13 cellular contexts compared by ENCODE assay signal in the genomic region with DNA sequence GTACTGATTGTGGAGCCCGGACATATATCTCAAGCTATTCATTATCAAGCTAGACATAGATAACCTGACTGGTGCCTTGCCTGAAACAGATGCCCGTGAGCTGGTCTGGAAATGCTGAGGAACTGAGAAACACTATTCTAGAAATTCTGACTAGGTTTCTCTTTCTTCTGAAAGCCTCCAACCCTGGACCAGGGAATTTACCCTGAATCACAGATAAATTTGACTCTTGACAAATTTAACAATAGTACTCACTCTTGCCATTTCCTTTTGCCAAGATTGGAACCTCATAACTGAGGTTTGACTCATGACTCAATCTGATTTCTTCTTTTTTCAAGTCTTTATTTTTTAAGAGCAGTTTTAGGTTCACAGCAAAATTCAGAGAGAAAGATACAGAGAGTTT.
DNase-seq lines count a peak whose midpoint lies in the region; ATAC-seq, FAIRE-seq and TF ChIP-seq lines count a peak whose summit lies in the region.
"Had no signal": no experiment of that assay in that cellular context is flagged by ENCODE, and none has a peak within 500 bp of the region (broad histone marks: within the 10 kb centered on the region; RNA-seq: fewer than 3 reads in every experiment).

No MANE protein-coding gene starts in this region.

- H3K27me3 ChIP-seq in bronchial epithelial cell (ENCODE audit: control insufficient read depth, insufficient read depth, low read length), result no peaks in the 10 kb centered on the region
- H3K27me3 ChIP-seq: BLaER1 had no signal

- FAIRE-seq in bronchial epithelial cell (lab: Jason Lieb, UNC), result no peak

- no peak overlapping the region for H3K27ac ChIP-seq in caudate nucleus (ENCODE audit: low read depth, low read length)
- H3K27ac ChIP-seq: BLaER1 had no signal

- H3K36me3 ChIP-seq in bronchial epithelial cell (ENCODE audit: control insufficient read depth, insufficient read depth, low read length), result no peaks in the 10 kb centered on the region
- H3K36me3 ChIP-seq: BLaER1 had no signal

- DNase-seq in GM12865 (ENCODE audit: low read depth), result peak; percentile 79
- DNase-seq in bronchial epithelial cell (ENCODE audit: low read depth), result peak; percentile 8
- DNase-seq in kidney glomerular epithelial cell (lab: John Stamatoyannopoulos, UW), result no peak
- no peak for DNase-seq in caudate nucleus (lab: John Stamatoyannopoulos, UW)
- DNase-seq in stimulated activated CD8-positive, alpha-beta memory T cell treated with anti-CD3 and anti-CD28 coated beads, Interleukin-4, amount 100 ng/mL, for 48 hours, result no peak
- no peak for DNase-seq in NCI-H2081 (lab: John Stamatoyannopoulos, UW)
- DNase-seq: midbrain; NCI-H1694 treated with DMSO at 0.1 percent for 48 hours; posterior cingulate gyrus; stimulated activated naive CD8-positive, alpha-beta T cell treated with anti-CD3 and anti-CD28 coated beads, Interleukin-15, Interleukin-2, amounts not matched to agents 100 U/mL and 50 U/mL, for 24 hours had no signal

- ATAC-seq in GM19468 (IDR thresholded peaks at IDR 0.05; ENCODE audit: extremely low read depth, unreplicated experiment), result peak; percentile 41
- peak; percentile 61 for ATAC-seq in HG03060 (IDR thresholded peaks at IDR 0.05; ENCODE audit: low read depth, unreplicated experiment)
- ATAC-seq: stimulated activated naive CD8-positive, alpha-beta T cell treated with anti-CD3 and anti-CD28 coated beads, Interleukin-15, Interleukin-2, amounts not matched to agents 100 U/mL and 50 U/mL, for 24 hours had no signal

- H3K4me3 ChIP-seq in GM12865 (ENCODE audit: low read depth, low read length), result no peak overlapping the region
- H3K4me3 ChIP-seq in bronchial epithelial cell (ENCODE audit: low read depth, low read length), result no peak overlapping the region
- H3K4me3 ChIP-seq: BLaER1 had no signal

- no peak for TF ChIP-seq CTCF in GM12865 (IDR thresholded peaks at IDR 0.05; ENCODE audit: insufficient read depth, low read depth, low read length, missing control alignments)
- TF ChIP-seq CTCF in bronchial epithelial cell (IDR thresholded peaks at IDR 0.05; ENCODE audit: insufficient read depth, low read length, severe bottlenecking), result no peak

Comparison
In these comparisons a context has a peak if more than half of its experiments do, and no peak if none do; other contexts are left out.
1. DNase-seq: peak in GM12865 (single experiment) and bronchial epithelial cell (single experiment); none in kidney glomerular epithelial cell (single experiment), caudate nucleus (0 of 61), stimulated activated CD8-positive, alpha-beta memory T cell treated with anti-CD3 and anti-CD28 coated beads, Interleukin-4, amount 100 ng/mL, for 48 hours (single experiment) and NCI-H2081 (0 of 2).